Comparison of ENCODE assay signal across 1 cellular context in genomic region chr4:6322761-6323566, GRCh38.
TF ChIP-seq lines count a peak whose summit lies in the region.

No MANE protein-coding gene starts in this region.

TF ChIP-seq in HepG2, 621 proteins besides CTCF, POLR2A, EP300 and RAD21 (continued from another document and continues in another):
- no peak for TF ChIP-seq ZBTB14 (CRISPR knock-in tag; IDR thresholded peaks at IDR 0.05)
- no peak for TF ChIP-seq PRDM4 (CRISPR knock-in tag; IDR thresholded peaks at IDR 0.05; ENCODE audit: borderline replicate concordance)
- no peak for TF ChIP-seq ATF6 (CRISPR knock-in tag; conservative IDR thresholded peaks at IDR 0.05)
- TF ChIP-seq BCL3 (CRISPR knock-in tag; IDR thresholded peaks at IDR 0.05) = no peak
- TF ChIP-seq TFAP4 (IDR thresholded peaks at IDR 0.05; ENCODE audit: borderline replicate concordance, low read depth) = peak; percentile 48; the same call in 1 of the 2 replicates
- no peak for TF ChIP-seq ZNF546 (CRISPR knock-in tag; conservative IDR thresholded peaks at IDR 0.05)
- TF ChIP-seq ZKSCAN8 (CRISPR knock-in tag; IDR thresholded peaks at IDR 0.05; ENCODE audit: borderline replicate concordance) = no peak
- no peak for TF ChIP-seq FOXO4 (CRISPR knock-in tag; conservative IDR thresholded peaks at IDR 0.05)
- no peak for TF ChIP-seq ZNF329 (CRISPR knock-in tag; IDR thresholded peaks at IDR 0.05; ENCODE audit: low read depth)
- TF ChIP-seq ETS1 (CRISPR knock-in tag; IDR thresholded peaks at IDR 0.05) = no peak
- no peak for TF ChIP-seq ZNF142 (CRISPR knock-in tag; IDR thresholded peaks at IDR 0.05)
- peak; percentile 86 for TF ChIP-seq TARDBP (CRISPR knock-in tag; IDR thresholded peaks at IDR 0.05)
- peak; percentile 76 for TF ChIP-seq RARA (CRISPR knock-in tag; IDR thresholded peaks at IDR 0.05)
- peak; percentile 100 for TF ChIP-seq ZNF160 (CRISPR knock-in tag; IDR thresholded peaks at IDR 0.05)
- TF ChIP-seq HNF1B (CRISPR knock-in tag; IDR thresholded peaks at IDR 0.05) = peak; percentile 89
- no peak for TF ChIP-seq TSC22D2 (CRISPR knock-in tag; IDR thresholded peaks at IDR 0.05; ENCODE audit: borderline replicate concordance)
- TF ChIP-seq GPN1 (CRISPR knock-in tag; IDR thresholded peaks at IDR 0.05; ENCODE audit: borderline replicate concordance) = no peak
- TF ChIP-seq TCF7 (IDR thresholded peaks at IDR 0.05; ENCODE audit: low read depth) = peak; percentile 91
- peak; percentile 59; the same call in 1 of the 2 replicates for TF ChIP-seq ZFP91 (CRISPR knock-in tag; IDR thresholded peaks at IDR 0.05; ENCODE audit: borderline replicate concordance)
- no peak for TF ChIP-seq PRDM15 (CRISPR knock-in tag; IDR thresholded peaks at IDR 0.05)
- no peak for TF ChIP-seq ZNF567 (CRISPR knock-in tag; IDR thresholded peaks at IDR 0.05; ENCODE audit: borderline replicate concordance)
- no peak for TF ChIP-seq ZNF496 (CRISPR knock-in tag; IDR thresholded peaks at IDR 0.05; ENCODE audit: insufficient replicate concordance)
- peak; percentile 32; the same call in 1 of the 2 replicates for TF ChIP-seq SMAD3 (CRISPR knock-in tag; IDR thresholded peaks at IDR 0.05)
- no peak for TF ChIP-seq MXD1 (CRISPR knock-in tag; IDR thresholded peaks at IDR 0.05)
- no peak for TF ChIP-seq TRIM24 (CRISPR knock-in tag; IDR thresholded peaks at IDR 0.05)
- no peak for TF ChIP-seq ZNF138 (CRISPR knock-in tag; IDR thresholded peaks at IDR 0.05; ENCODE audit: low read depth)
- TF ChIP-seq NFE2 (CRISPR knock-in tag; IDR thresholded peaks at IDR 0.05) = no peak
